ENCODE assay signal across 34 cellular contexts in genomic region chrX:99653352-99653751, GRCh38.
"Had no signal": no experiment of that assay in that cellular context is flagged by ENCODE, and none has a peak within 500 bp of the region (broad histone marks: within the 10 kb centered on the region; RNA-seq: fewer than 3 reads in every experiment).

No MANE protein-coding gene starts in this region.

- H3K4me3 ChIP-seq: MG63 had no signal

- DNase-seq: Karpas-422, Kasumi-1, KG1, MG63, MM.1S, MV-4-11, NCI-H1048, NCI-H1092, NCI-H1092 treated with DMSO at 0.1 percent for 48 hours, NCI-H1105, NCI-H1105 treated with DMSO at 0.1 percent for 48 hours, NCI-H1436, NCI-H1436 treated with DMSO at 0.1 percent for 48 hours, NCI-H146, NCI-H1694, NCI-H187, NCI-H187 treated with DMSO at 0.1 percent for 48 hours, NCI-H1930, NCI-H2029, NCI-H2029 treated with DMSO at 0.1 percent for 48 hours, NCI-H2081, NCI-H2081 treated with DMSO at 0.1 percent for 48 hours, NCI-H2107, NCI-H2171, NCI-H2171 treated with DMSO at 0.1 percent for 48 hours, NCI-H2227 treated with DMSO at 0.1 percent for 48 hours, NCI-H226, NCI-H345, NCI-H446, NCI-H446 treated with DMSO at 0.1 percent for 48 hours, NCI-H510A, NCI-H510A treated with DMSO at 0.1 percent for 48 hours, NCI-H524 had no signal

- H3K4me2 ChIP-seq: KMS-11 had no signal

- H3K9ac ChIP-seq: KMS-11 had no signal

- H3K27ac ChIP-seq: KMS-11 had no signal

- H3K27me3 ChIP-seq: MG63 had no signal

- H3K9me3 ChIP-seq: MG63 had no signal

- H3K36me3 ChIP-seq: MG63 had no signal
